In genomic region chr15:62063851-62064635, GRCh38 we compare ENCODE assay signal across 18 cellular contexts. TPM values are rescaled to one million over a fixed set of nuclear protein-coding genes. Genes with fewer than 3 reads are reported as not detected.
A peak's percentile ranks its signal among the peaks of the same experiment; 100 is the strongest.
DNase-seq lines count a peak whose midpoint lies in the region; ATAC-seq, FAIRE-seq and TF ChIP-seq lines count a peak whose summit lies in the region.
"Had no signal": no experiment of that assay in that cellular context is flagged by ENCODE, and none has a peak within 500 bp of the region (broad histone marks: within the 10 kb centered on the region; RNA-seq: fewer than 3 reads in every experiment).

No MANE protein-coding gene starts in this region.

- H3K4me2 ChIP-seq in K562 (ENCODE audit: insufficient read depth, low read length) (no peak overlapping the region), hepatocyte (peak overlapping the region; percentile 16), skeletal muscle satellite cell (ENCODE audit: low read length) (peak overlapping the region; percentile 41)
- H3K4me2 ChIP-seq: BLaER1 had no signal

- H3K9me3 ChIP-seq in K562 (replicated peaks; ENCODE audit: control insufficient read depth, insufficient read depth, low read depth, low read length), result no peaks in the 10 kb centered on the region; the same call in 1 of the 2 replicates
- H3K9me3 ChIP-seq in hepatocyte (ENCODE audit: low read depth), result no peaks in the 10 kb centered on the region
- no peaks in the 10 kb centered on the region for H3K9me3 ChIP-seq in skeletal muscle satellite cell (replicated peaks; ENCODE audit: low read length)
- no peaks in the 10 kb centered on the region for H3K9me3 ChIP-seq in suprapubic skin
- H3K9me3 ChIP-seq: BLaER1, tibial artery had no signal

- TF ChIP-seq RAD21 in K562 (CRISPR knock-in tag; conservative IDR thresholded peaks at IDR 0.05 in 1 of 2, IDR thresholded peaks at IDR 0.05 in 1 of 2), result no peak

- FAIRE-seq in K562 (lab: Jason Lieb, UNC), result no peak
- FAIRE-seq: GM12892, HTR-8/SVneo had no signal

- H3K9me1 ChIP-seq in K562 (ENCODE audit: control insufficient read depth, insufficient read depth, low read length), result no peaks in the 10 kb centered on the region

- no peak for TF ChIP-seq EP300 in K562 (IDR thresholded peaks at IDR 0.05; ENCODE audit: low read length)
- no peak for TF ChIP-seq EP300 in suprapubic skin (IDR thresholded peaks at IDR 0.05)

- POLR2A ChIA-PET in K562 (lab: Yijun Ruan, JAX), result interaction anchor here (0.7 kb wide), 1 partner anchor 1213 kb away, joined by 4 read pairs; no protein-coding TSS in a partner anchor

- TF ChIP-seq CTCF in HFFc6 (IDR thresholded peaks at IDR 0.05), result no peak
- no peak for TF ChIP-seq CTCF in K562 (IDR thresholded peaks at IDR 0.05 in 2 of 3, conservative IDR thresholded peaks at IDR 0.05 in 1 of 3; ENCODE audit: insufficient read depth in 2 of 3, low read depth in 1 of 3, low read length in 3 of 3)
- TF ChIP-seq CTCF in hepatocyte (IDR thresholded peaks at IDR 0.05; ENCODE audit: poor library complexity), result no peak
- TF ChIP-seq CTCF in suprapubic skin (IDR thresholded peaks at IDR 0.05), result no peak

- H2AFZ ChIP-seq in K562 (ENCODE audit: low read depth, low read length) (0 out of 2 replicates have a peak overlapping the region, but pooled peaks have one; percentile 40), hepatocyte (no peak overlapping the region)

- WGBS in K562 (ENCODE audit: insufficient coverage, low coverage, missing lambda C conversion rate), result 15% methylated on average over 6 of the region's 6 CpGs
- 82% methylated on average over 6 of the region's 6 CpGs for WGBS in hepatocyte (ENCODE audit: low lambda C conversion rate, missing lambda C conversion rate)
- 67% methylated on average over 6 of the region's 6 CpGs for WGBS in suprapubic skin

- H3K9me2 ChIP-seq in hepatocyte (replicated peaks; ENCODE audit: insufficient read depth), result no peaks in the 10 kb centered on the region

- peak overlapping the region; percentile 78 for H3K27ac Mint-ChIP-seq in HFFc6
- H3K27ac Mint-ChIP-seq: memory B cell had no signal

- H3K9me3 Mint-ChIP-seq in HFFc6, result peaks cover 3% of the 10 kb centered on the region; the same call in 1 of the 2 replicates
- H3K9me3 Mint-ChIP-seq: memory B cell had no signal

- H3K27me3 ChIP-seq in K562 (ENCODE audit: control insufficient read depth in 2 of 2, insufficient read depth in 2 of 2, low read length in 2 of 2) (peaks cover 0 to 10% of the 10 kb centered on the region in 2 experiments; a peak in 3 of 5 replicates), hepatocyte (peaks cover 27% of the 10 kb centered on the region), skeletal muscle satellite cell (ENCODE audit: control insufficient read depth, insufficient read depth, low read length) (peaks cover 17% of the 10 kb centered on the region), suprapubic skin (no peaks in the 10 kb centered on the region)
- H3K27me3 ChIP-seq: tibial artery had no signal

- no peak for ATAC-seq in K562

- peaks cover 37% of the 10 kb centered on the region for H3K4me1 Mint-ChIP-seq in HFFc6 (ENCODE audit: low read depth)

- in situ Hi-C loops in K562 (cut with MboI), result loop anchor here (10.0 kb wide), 1 partner anchor 189 kb away; no protein-coding TSS in a partner anchor

- H3K9ac ChIP-seq in K562 (ENCODE audit: insufficient read depth in 1 of 2, low read depth in 2 of 2, low read length in 2 of 2) (no peak overlapping the region), skeletal muscle satellite cell (ENCODE audit: low read depth, low read length) (peak overlapping the region; percentile 6)
- H3K9ac ChIP-seq: BLaER1 had no signal

- no TSS peak for BruUV-seq in K562 (replicated peaks; lab: Mats Ljungman, UMichigan)

- no peaks in the 10 kb centered on the region for H3K36me3 Mint-ChIP-seq in HFFc6 (ENCODE audit: low read depth)
- H3K36me3 Mint-ChIP-seq: memory B cell had no signal

- H3K4me1 ChIP-seq in K562 (replicated peaks in 1 of 2; ENCODE audit: control insufficient read depth in 2 of 2, insufficient read depth in 2 of 2, low read length in 2 of 2), result peaks cover 5 to 24% of the 10 kb centered on the region in 2 experiments; a peak in 4 of 5 replicates
- H3K4me1 ChIP-seq in hepatocyte (ENCODE audit: insufficient read depth), result peaks cover 12% of the 10 kb centered on the region
- H3K4me1 ChIP-seq in skeletal muscle satellite cell (ENCODE audit: control insufficient read depth, insufficient read depth, low read length), result peaks cover 34% of the 10 kb centered on the region
- peaks cover 68% of the 10 kb centered on the region for H3K4me1 ChIP-seq in suprapubic skin

- H4K20me1 ChIP-seq in K562 (replicated peaks; ENCODE audit: control insufficient read depth, insufficient read depth, low read length) (no peaks in the 10 kb centered on the region), hepatocyte (ENCODE audit: insufficient read depth, poor library complexity, severe bottlenecking) (no peaks in the 10 kb centered on the region)

- DNase-seq in HFFc6 (peak; percentile 53), K562 (ENCODE audit: extremely low read depth in 1 of 4, low spot score in 3 of 4) (no peak), hepatocyte (ENCODE audit: low spot score) (peak; percentile 44), DMS79 treated with DMSO at 0.1 percent for 48 hours (lab: John Stamatoyannopoulos, UW) (no peak), suprapubic skin (ENCODE audit: low spot score in 2 of 2) (no peak), NCI-H345 (lab: John Stamatoyannopoulos, UW) (no peak)
- DNase-seq in effector CD8-positive, alpha-beta T cell (lab: John Stamatoyannopoulos, UW), result no peak
- DNase-seq: activated naive CD4-positive, alpha-beta T cell treated with Interleukin-2 at 50 U/mL for 16 hours; NCI-H2171 treated with DMSO at 0.1 percent for 48 hours; nucleus accumbens; tibial artery had no signal

- CTCF ChIA-PET in K562 (lab: Yijun Ruan, JAX; ENCODE audit: low intra/inter-chr PET ratio), result no interaction called here

- no peak overlapping the region for H3K4me3 ChIP-seq in K562
- no peak overlapping the region for H3K4me3 ChIP-seq in hepatocyte
- H3K4me3 ChIP-seq in skeletal muscle satellite cell (ENCODE audit: low read length), result peak overlapping the region; percentile 3
- H3K4me3 ChIP-seq in suprapubic skin, result no peak overlapping the region
- H3K4me3 ChIP-seq: BLaER1, cardiac muscle cell, tibial artery had no signal

- TF ChIP-seq POLR2A in K562 (conservative IDR thresholded peaks at IDR 0.05), result no peak
- TF ChIP-seq POLR2A in suprapubic skin (IDR thresholded peaks at IDR 0.05), result no peak

- no peak overlapping the region for H3K27ac ChIP-seq in K562 (ENCODE audit: extremely low read depth, low read depth, low read length)
- peak overlapping the region; percentile 43 for H3K27ac ChIP-seq in hepatocyte
- no peak overlapping the region for H3K27ac ChIP-seq in suprapubic skin
- H3K27ac ChIP-seq: BLaER1, cardiac muscle cell, VCaP had no signal

- no peak overlapping the region; the same call in 1 of the 2 replicates for H3K4me3 Mint-ChIP-seq in HFFc6
- H3K4me3 Mint-ChIP-seq: memory B cell had no signal

- no peaks in the 10 kb centered on the region for H3K36me3 ChIP-seq in K562 (ENCODE audit: control insufficient read depth, insufficient read depth, low read length)
- H3K36me3 ChIP-seq in hepatocyte (replicated peaks; ENCODE audit: insufficient read depth, low read depth), result no peaks in the 10 kb centered on the region
- H3K36me3 ChIP-seq in skeletal muscle satellite cell (ENCODE audit: insufficient read depth, low read length), result no peaks in the 10 kb centered on the region
- H3K36me3 ChIP-seq in suprapubic skin, result no peaks in the 10 kb centered on the region
- H3K36me3 ChIP-seq: BLaER1, cardiac muscle cell, tibial artery had no signal

- peaks cover 11% of the 10 kb centered on the region for H3K27me3 Mint-ChIP-seq in HFFc6 (ENCODE audit: insufficient read depth)

- intact Hi-C loops in K562 (cut with micrococcal nuclease), result no loop called here

- H3K79me2 ChIP-seq in K562 (ENCODE audit: control insufficient read depth, insufficient read depth, low read length), result peaks cover 10% of the 10 kb centered on the region
- peaks cover 4% of the 10 kb centered on the region for H3K79me2 ChIP-seq in hepatocyte

RNA-seq across cellular contexts. Expression of gene C2CD4A, which starts 2.7 kb away (rescaled TPM):
- total RNA-seq in HFFc6 (2021; fragmentation: NEBNext Ultra II Directional; extraction: Animal tissue kit (Norgen Biotek cat#: 25700)), result not detected
- not detected in 2 replicates for total RNA-seq in K562 (2011; cell fraction: chromatin; rRNA removed; ENCODE audit: low replicate concordance)
- not detected in 2 replicates for total RNA-seq in K562 (2011; cell fraction: nucleolus; rRNA removed)
- not detected in 2 replicates for total RNA-seq in K562 (2011; cell fraction: nucleoplasm; rRNA removed)
- not detected in 2 replicates for total RNA-seq in K562 (2014; rRNA removed)
- not detected in 2 replicates for total RNA-seq in K562 (2014; rRNA removed; fragmentation: Illumina TruSeq; extraction: Trizol)
- not detected in 2 replicates for total RNA-seq in K562 (2015; rRNA removed; fragmentation: Illumina TruSeq; extraction: Trizol)
- total RNA-seq in K562 (2021), result not detected in 2 replicates
- not detected in 2 replicates for polyA plus RNA-seq in K562 (2011; rRNA removed)
- not detected in 2 replicates for polyA plus RNA-seq in K562 (2011; cell fraction: cytosol; rRNA removed)
- polyA plus RNA-seq in K562 (2011; cell fraction: nucleus; rRNA removed), result not detected in 2 replicates
- 0.03 TPM in 1 of 2 replicates, not detected in the other for polyA plus RNA-seq in K562 (2012)
- polyA plus RNA-seq in K562 (2014; fragmentation: Illumina TruSeq; extraction: Trizol), result not detected in 2 replicates
- not detected for polyA plus RNA-seq in K562 (2014; fragmentation: Nextera tagmentation; extraction: Ambion mirVana)
- polyA plus RNA-seq in K562 (2014; rRNA removed), result not detected in 2 replicates
- not detected in 2 replicates for polyA minus RNA-seq in K562 (2011; rRNA and poly(A)+ RNA removed)
- polyA minus RNA-seq in K562 (2011; cell fraction: cytosol; rRNA and poly(A)+ RNA removed), result not detected in 2 replicates
- not detected in 2 replicates for polyA minus RNA-seq in K562 (2011; cell fraction: nucleus; rRNA and poly(A)+ RNA removed)
- 0.12 and 0.13 TPM in 2 replicates for total RNA-seq in hepatocyte
- 0.57 and 0.60 TPM in 2 replicates for polyA plus RNA-seq in hepatocyte
- not detected in 2 replicates for total RNA-seq in skeletal muscle satellite cell (2012; rRNA removed)
- under 1 TPM in 2 of 4 donors, not detected in 2; 0.45 to 0.62 TPM for total RNA-seq in suprapubic skin
- total RNA-seq: cardiac muscle cell had no signal
- polyA plus RNA-seq: cardiac muscle cell had no signal

RNA-seq across cellular contexts. Expression of gene VPS13C, which starts 3.8 kb away (rescaled TPM):
- 10 to 100 TPM; 21.0 to 29.8 (median 22.6) TPM for total RNA-seq in HFFc6 (2021; fragmentation: NEBNext Ultra II Directional; extraction: Animal tissue kit (Norgen Biotek cat#: 25700))
- total RNA-seq in K562 (2011; cell fraction: chromatin; rRNA removed; ENCODE audit: low replicate concordance), result 34.3 and 156 TPM in 2 replicates
- 17.2 and 24.6 TPM in 2 replicates for total RNA-seq in K562 (2011; cell fraction: nucleolus; rRNA removed)
- total RNA-seq in K562 (2011; cell fraction: nucleoplasm; rRNA removed), result 45.9 and 72.8 TPM in 2 replicates
- total RNA-seq in K562 (2014; rRNA removed), result 14.4 and 15.7 TPM in 2 replicates
- 20.7 and 21.9 TPM in 2 replicates for total RNA-seq in K562 (2014; rRNA removed; fragmentation: Illumina TruSeq; extraction: Trizol)
- total RNA-seq in K562 (2015; rRNA removed; fragmentation: Illumina TruSeq; extraction: Trizol), result 27.1 and 32.3 TPM in 2 replicates
- 22.3 and 23.3 TPM in 2 replicates for total RNA-seq in K562 (2021)
- polyA plus RNA-seq in K562 (2011; rRNA removed), result 14.2 and 16.6 TPM in 2 replicates
- polyA plus RNA-seq in K562 (2011; cell fraction: cytosol; rRNA removed), result 4.0 and 7.8 TPM in 2 replicates
- 24.3 and 32.8 TPM in 2 replicates for polyA plus RNA-seq in K562 (2011; cell fraction: nucleus; rRNA removed)
- polyA plus RNA-seq in K562 (2012), result 9.0 and 14.4 TPM in 2 replicates
- polyA plus RNA-seq in K562 (2014; fragmentation: Illumina TruSeq; extraction: Trizol), result 11.4 and 13.4 TPM in 2 replicates
- polyA plus RNA-seq in K562 (2014; fragmentation: Nextera tagmentation; extraction: Ambion mirVana), result 1 to 10 TPM; 5.2 to 8.0 TPM
- polyA plus RNA-seq in K562 (2014; rRNA removed), result 11.5 and 12.2 TPM in 2 replicates
- polyA minus RNA-seq in K562 (2011; rRNA and poly(A)+ RNA removed), result 84.9 and 120 TPM in 2 replicates
- 37.9 and 41.4 TPM in 2 replicates for polyA minus RNA-seq in K562 (2011; cell fraction: cytosol; rRNA and poly(A)+ RNA removed)
- polyA minus RNA-seq in K562 (2011; cell fraction: nucleus; rRNA and poly(A)+ RNA removed), result 84.8 and 219 TPM in 2 replicates
- 52.3 and 60.9 TPM in 2 replicates for total RNA-seq in hepatocyte
- 6.7 and 8.8 TPM in 2 replicates for polyA plus RNA-seq in hepatocyte
- 46.3 and 62.6 TPM in 2 replicates for total RNA-seq in skeletal muscle satellite cell (2012; rRNA removed)
- 10 to 100 TPM; 30.4 to 74.3 (median 42.8) TPM for total RNA-seq in suprapubic skin

Comparison
In these comparisons a context has a peak if more than half of its experiments do, and no peak if none do; other contexts are left out.
1. DNase-seq: peak in HFFc6 (single experiment) and hepatocyte (single experiment); none in K562 (0 of 4), DMS79 treated with DMSO at 0.1 percent for 48 hours (single experiment), suprapubic skin (0 of 2), NCI-H345 (single experiment) and effector CD8-positive, alpha-beta T cell (single experiment).